In genomic region chr17:54256530-54256929, GRCh38 we compare ENCODE assay signal across 20 cellular contexts.
"Had no signal": no experiment of that assay in that cellular context is flagged by ENCODE, and none has a peak within 500 bp of the region (broad histone marks: within the 10 kb centered on the region; RNA-seq: fewer than 3 reads in every experiment).

No MANE protein-coding gene starts in this region.

- H3K27me3 ChIP-seq: brain microvascular endothelial cell, cardiac muscle cell had no signal

- H3K36me3 ChIP-seq: brain microvascular endothelial cell, cardiac muscle cell had no signal

- DNase-seq: activated B cell treated with CpG ODN at 0.5 μM for 24 hours; activated CD4-positive, alpha-beta memory T cell treated with anti-CD3 and anti-CD28 coated beads for 36 hours; activated CD4-positive, alpha-beta T cell treated with anti-CD3 and anti-CD28 coated beads for 1 hour; activated CD4-positive, alpha-beta T cell treated with anti-CD3 and anti-CD28 coated beads, Interleukin-2, amount 10 ng/mL, durations not matched to agents 7 days and 5 days; activated CD8-positive, alpha-beta memory T cell treated with anti-CD3 and anti-CD28 coated beads for 24 hours; activated effector memory CD4-positive, alpha-beta T cell treated with anti-CD3 and anti-CD28 coated beads, Interleukin-2, amount 50 U/mL, for 16 hours; activated naive CD4-positive, alpha-beta T cell treated with Interleukin-2 at 50 U/mL for 16 hours; activated T-cell treated with anti-CD3 and anti-CD28 coated beads, Interleukin-2, amount 50 U/mL, for 4 hours; amygdala; brain microvascular endothelial cell; Kasumi-1; KBM-7; NCI-H146; NCI-H2029; NCI-H510A treated with DMSO at 0.1 percent for 48 hours; PC-9; SHP77 treated with DMSO at 0.1 percent for 48 hours; T-helper 17 cell; T-helper 9 cell had no signal

- H3K4me3 ChIP-seq: cardiac muscle cell, PC-9 had no signal

- ATAC-seq: activated T-cell treated with anti-CD3 and anti-CD28 coated beads, Interleukin-2, amount 50 U/mL, for 4 hours; T-helper 17 cell had no signal

- H3K27ac ChIP-seq: brain microvascular endothelial cell, cardiac muscle cell, PC-9 had no signal
